ENCODE assay signal across 9 cellular contexts in the genomic region with DNA sequence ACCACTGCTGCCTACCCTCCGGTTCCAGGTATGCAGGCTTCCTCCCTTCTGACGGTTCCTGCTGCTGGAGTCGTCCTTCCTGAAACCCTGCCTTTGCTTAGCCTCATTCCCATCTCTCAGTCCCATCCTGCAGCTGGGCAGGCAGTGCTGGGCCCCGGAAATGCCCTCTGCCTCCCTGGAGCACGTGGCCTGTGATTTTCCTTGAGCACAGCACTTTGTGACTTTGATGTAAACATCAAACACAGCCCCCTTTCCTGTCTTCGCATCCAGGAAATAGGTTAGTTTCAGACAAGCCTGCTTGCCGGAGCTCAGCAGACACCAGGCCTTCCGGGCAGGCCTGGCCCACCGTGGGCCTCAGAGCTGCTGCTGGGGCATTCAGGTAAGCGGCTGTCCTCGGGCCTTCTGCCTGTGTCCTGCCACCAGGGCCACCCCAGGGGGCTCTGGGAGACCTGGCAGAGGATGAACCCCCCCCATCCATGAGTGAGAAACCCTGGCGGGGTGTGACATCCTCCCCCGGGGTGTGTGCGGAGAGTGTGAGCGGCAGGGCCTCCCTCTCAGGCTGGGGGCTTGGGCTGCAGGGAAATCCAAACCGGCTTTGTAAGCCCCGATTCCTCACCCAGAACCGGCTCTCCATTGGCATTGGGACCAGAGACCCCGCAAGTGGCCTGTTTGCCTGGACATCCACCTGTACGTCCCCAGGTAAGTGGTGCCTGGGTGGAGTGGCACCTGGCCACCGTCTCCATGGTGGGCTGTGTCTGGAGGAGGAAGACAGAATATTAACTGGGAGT. TPM values are rescaled to one million over a fixed set of nuclear protein-coding genes. Genes with fewer than 3 reads are reported as not detected.
DNase-seq lines count a peak whose midpoint lies in the region; ATAC-seq lines count a peak whose summit lies in the region.
"Had no signal": no experiment of that assay in that cellular context is flagged by ENCODE, and none has a peak within 500 bp of the region (broad histone marks: within the 10 kb centered on the region; RNA-seq: fewer than 3 reads in every experiment).

A gene (plus strand): TSS at position 281 of the 788 bp plus-strand sequence. CDS start 10,461 bp downstream, outside the sequence.

- peaks cover 54% of the 10 kb centered on the region for H3K36me3 Mint-ChIP-seq in activated naive CD8-positive, alpha-beta T cell treated with anti-CD3 and anti-CD28 coated beads for 36 hours

- DNase-seq in CD1c-positive myeloid dendritic cell (ENCODE audit: extremely low spot score) (peak; percentile 22), T-helper 9 cell (peak; percentile 43), posterior vena cava (ENCODE audit: low spot score) (peak; percentile 74), DMS53 treated with DMSO at 0.1 percent for 48 hours (lab: John Stamatoyannopoulos, UW; ENCODE audit: unreplicated experiment) (no peak), NCI-H69 (lab: John Stamatoyannopoulos, UW) (no peak), NCI-H82 (lab: John Stamatoyannopoulos, UW) (no peak)
- peak; percentile 76 for DNase-seq in activated naive CD8-positive, alpha-beta T cell treated with anti-CD3 and anti-CD28 coated beads for 36 hours
- DNase-seq: NCI-H2107 had no signal

- H3K27me3 Mint-ChIP-seq in activated naive CD8-positive, alpha-beta T cell treated with anti-CD3 and anti-CD28 coated beads for 36 hours, result no peaks in the 10 kb centered on the region

- H3K9me3 Mint-ChIP-seq in activated naive CD8-positive, alpha-beta T cell treated with anti-CD3 and anti-CD28 coated beads for 36 hours, result no peaks in the 10 kb centered on the region

- ATAC-seq in HG03342 (IDR thresholded peaks at IDR 0.05; ENCODE audit: unreplicated experiment), result no peak

- peaks cover 71% of the 10 kb centered on the region for H3K4me1 Mint-ChIP-seq in activated naive CD8-positive, alpha-beta T cell treated with anti-CD3 and anti-CD28 coated beads for 36 hours

- H3K4me3 Mint-ChIP-seq in activated naive CD8-positive, alpha-beta T cell treated with anti-CD3 and anti-CD28 coated beads for 36 hours, result peak within 1 kb of the TSS; percentile 89

- intact Hi-C loops in posterior vena cava (cut with DNase I), result no loop called here

- peak within 1 kb of the TSS; percentile 99 for H3K27ac Mint-ChIP-seq in activated naive CD8-positive, alpha-beta T cell treated with anti-CD3 and anti-CD28 coated beads for 36 hours

RNA-seq across cellular contexts. Expression of the gene that starts here (rescaled TPM):
- total RNA-seq in activated naive CD8-positive, alpha-beta T cell treated with anti-CD3 and anti-CD28 coated beads for 36 hours, result 100 to 1,000 TPM; 198 to 204 TPM
- 1 to 10 TPM; 2.4 to 2.8 TPM for total RNA-seq in posterior vena cava

Comparison
In these comparisons a context has a peak if more than half of its experiments do, and no peak if none do; other contexts are left out.
1. RNA of the gene that starts here (total RNA-seq): 198 to 204 TPM in activated naive CD8-positive, alpha-beta T cell treated with anti-CD3 and anti-CD28 coated beads for 36 hours; 2.4 to 2.8 TPM in posterior vena cava; every median in the first group is over 10 times any median in the second.
2. DNase-seq: peak in CD1c-positive myeloid dendritic cell (single experiment), T-helper 9 cell (single experiment), activated naive CD8-positive, alpha-beta T cell treated with anti-CD3 and anti-CD28 coated beads for 36 hours (single experiment) and posterior vena cava (single experiment); none in DMS53 treated with DMSO at 0.1 percent for 48 hours (single experiment), NCI-H69 (single experiment) and NCI-H82 (single experiment).